Comparison of ENCODE assay signal across 15 cellular contexts in the genomic region with DNA sequence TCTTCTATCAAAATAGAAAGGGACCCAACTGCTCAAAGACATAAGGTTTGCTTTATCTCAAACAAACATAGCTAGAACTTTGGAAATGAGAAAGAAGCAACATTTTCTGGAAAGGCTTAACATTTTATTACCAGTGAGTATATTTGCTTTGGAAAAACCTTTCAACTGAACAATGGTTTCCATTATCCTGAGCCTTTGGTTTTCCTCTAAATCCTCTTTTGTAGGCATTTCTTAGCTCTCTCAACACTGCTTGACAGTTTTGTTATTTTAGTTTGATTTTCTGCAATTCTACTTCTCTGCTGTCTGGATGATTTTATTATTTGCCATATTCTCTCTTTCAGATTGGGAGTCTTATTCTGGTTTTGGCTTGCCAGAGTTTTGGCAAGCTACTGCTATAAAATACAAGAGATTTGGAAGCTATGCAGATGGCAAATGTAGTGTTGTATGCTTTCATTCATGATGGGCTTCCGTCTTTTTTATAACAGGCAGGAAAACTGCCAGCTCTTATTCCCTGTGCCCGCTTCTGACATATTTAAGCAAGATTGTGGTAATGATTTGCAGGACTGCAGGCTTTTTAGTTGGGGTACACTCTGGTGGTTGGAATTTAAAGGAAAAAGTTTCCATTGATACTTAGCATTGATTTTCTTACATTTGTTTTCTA.
A peak's percentile ranks its signal among the peaks of the same experiment; 100 is the strongest.
DNase-seq lines count a peak whose midpoint lies in the region; ATAC-seq and TF ChIP-seq lines count a peak whose summit lies in the region.
"Had no signal": no experiment of that assay in that cellular context is flagged by ENCODE, and none has a peak within 500 bp of the region (broad histone marks: within the 10 kb centered on the region; RNA-seq: fewer than 3 reads in every experiment).

No MANE protein-coding gene starts in this region.

- H3K9ac ChIP-seq in endodermal cell (ENCODE audit: extremely low read depth, low read length, poor library complexity, severe bottlenecking), result no peak overlapping the region

- H3K4me3 Mint-ChIP-seq in endodermal cell (no peak overlapping the region), type B pancreatic cell (no peak overlapping the region)
- H3K4me3 Mint-ChIP-seq: CD8-positive, alpha-beta T cell had no signal

- in situ Hi-C loops in G401 (cut with HindIII; ENCODE audit: low sequenced_read_pairs), result no loop called here

- H3K27ac Mint-ChIP-seq in endodermal cell (no peak overlapping the region), type B pancreatic cell (no peak overlapping the region)
- H3K27ac Mint-ChIP-seq: CD8-positive, alpha-beta T cell had no signal

- no peak overlapping the region for H3K4me3 ChIP-seq in endodermal cell (ENCODE audit: low read length)
- H3K4me3 ChIP-seq: SJSA1 had no signal

- no peaks in the 10 kb centered on the region for H3K4me1 Mint-ChIP-seq in endodermal cell
- H3K4me1 Mint-ChIP-seq in type B pancreatic cell (ENCODE audit: unreplicated experiment), result peaks cover 3% of the 10 kb centered on the region

- H3K27ac ChIP-seq in endodermal cell (ENCODE audit: low read depth, low read length), result no peak overlapping the region
- H3K27ac ChIP-seq: HL-60, SJSA1 had no signal

- no peaks in the 10 kb centered on the region for H3K36me3 Mint-ChIP-seq in endodermal cell (ENCODE audit: low read depth)
- H3K36me3 Mint-ChIP-seq in type B pancreatic cell, result peaks cover 3% of the 10 kb centered on the region
- H3K36me3 Mint-ChIP-seq: CD8-positive, alpha-beta T cell had no signal

- peak; percentile 87 for DNase-seq in G401 (ENCODE audit: low spot score)
- peak; percentile 7 to 51 for DNase-seq in NCI-H1930 (lab: John Stamatoyannopoulos, UW)
- peak; percentile 63 for DNase-seq in cerebellum (ENCODE audit: low spot score)
- DNase-seq in pons (ENCODE audit: low spot score), result peak; percentile 28
- DNase-seq in endodermal cell, result no peak
- DNase-seq in type B pancreatic cell (ENCODE audit: extremely low spot score, unreplicated experiment), result no peak
- DNase-seq: BE2C; CD8-positive, alpha-beta T cell; GOT3; NCI-H2171; NCI-H510A; NCI-H82 had no signal

- H3K36me3 ChIP-seq in endodermal cell (ENCODE audit: control insufficient read depth, insufficient read depth, low read length), result no peaks in the 10 kb centered on the region
- H3K36me3 ChIP-seq: BE2C, SJSA1 had no signal

- no peaks in the 10 kb centered on the region for H3K4me1 ChIP-seq in endodermal cell (ENCODE audit: control insufficient read depth, insufficient read depth, low read length)
- H3K4me1 ChIP-seq: BE2C, SJSA1 had no signal

- no peak for TF ChIP-seq CTCF in endodermal cell (conservative IDR thresholded peaks at IDR 0.05)
- TF ChIP-seq CTCF in type B pancreatic cell (conservative IDR thresholded peaks at IDR 0.05), result no peak

- H3K27me3 Mint-ChIP-seq in endodermal cell (ENCODE audit: insufficient read depth) (no peaks in the 10 kb centered on the region), type B pancreatic cell (no peaks in the 10 kb centered on the region)

- WGBS in endodermal cell (ENCODE audit: insufficient coverage in 1 of 2, insufficient read length in 1 of 2), 2 experiments, result 91 to 100% methylated on average over 1 to 2 of the region's 2 CpGs

- ATAC-seq in GM21576 (IDR thresholded peaks at IDR 0.05; ENCODE audit: unreplicated experiment), result no peak
- ATAC-seq: CD8-positive, alpha-beta T cell had no signal

- peaks cover 23% of the 10 kb centered on the region for H3K9me3 ChIP-seq in endodermal cell (ENCODE audit: control insufficient read depth, low read length)
- H3K9me3 ChIP-seq: BE2C, SJSA1 had no signal

- H3K9me3 Mint-ChIP-seq in endodermal cell (peaks cover 16% of the 10 kb centered on the region), type B pancreatic cell (peaks cover 5% of the 10 kb centered on the region)

- no peaks in the 10 kb centered on the region for H3K27me3 ChIP-seq in endodermal cell (ENCODE audit: control insufficient read depth, insufficient read depth, low read length, poor library complexity, severe bottlenecking)
- H3K27me3 ChIP-seq: BE2C, SJSA1 had no signal

Comparison
In these comparisons a context has a peak if more than half of its experiments do, and no peak if none do; other contexts are left out.
1. DNase-seq: peak in G401 (single experiment), NCI-H1930 (2 of 2), cerebellum (single experiment) and pons (single experiment); none in endodermal cell (single experiment) and type B pancreatic cell (single experiment).